9 cellular contexts compared by ENCODE assay signal in the genomic region with DNA sequence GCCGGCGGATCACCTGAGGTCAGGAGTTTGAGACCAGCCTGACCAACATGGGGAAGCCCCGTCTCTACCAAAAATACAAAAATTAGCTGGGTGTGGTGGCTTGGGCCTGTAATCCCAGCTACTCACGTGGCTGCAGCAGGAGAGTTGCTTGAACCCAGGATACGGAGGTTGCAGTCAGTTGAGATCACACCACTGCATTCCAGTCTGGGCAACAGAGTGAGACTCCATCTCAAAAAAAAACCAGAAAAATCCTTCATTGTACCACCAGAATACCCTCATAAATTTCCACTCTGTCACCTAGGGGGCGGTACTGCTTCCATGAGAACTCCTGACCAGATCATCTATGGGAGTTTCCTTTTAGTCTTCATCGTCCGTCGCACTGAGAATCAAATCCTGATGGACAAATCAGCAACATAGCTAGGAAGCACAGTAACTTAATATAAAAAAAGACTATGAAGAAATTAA.
DNase-seq lines count a peak whose midpoint lies in the region; ATAC-seq, FAIRE-seq and TF ChIP-seq lines count a peak whose summit lies in the region.
"Had no signal": no experiment of that assay in that cellular context is flagged by ENCODE, and none has a peak within 500 bp of the region (broad histone marks: within the 10 kb centered on the region; RNA-seq: fewer than 3 reads in every experiment).

No MANE protein-coding gene starts in this region.

- ATAC-seq in GM18517 (IDR thresholded peaks at IDR 0.05; ENCODE audit: unreplicated experiment) = no peak

- peak; percentile 68 for FAIRE-seq in GM18507 (lab: Jason Lieb, UNC)

- POLR2A ChIA-PET in A673 (lab: Charles Lee; ENCODE audit: low non-redundant PET) = interaction anchor here (0.6 to 1.1 kb wide), 5 partner anchors 11 to 751 kb away, joined by 3 to 4 read pairs (median 3); no protein-coding TSS in a partner anchor

- DNase-seq in A673 (ENCODE audit: low spot score) = peak; percentile 93
- no peak for DNase-seq in GM18507 (ENCODE audit: extremely low spot score, insufficient read length, low read depth)
- DNase-seq in Peyer's patch = no peak
- DNase-seq in dedifferentiated amniotic fluid mesenchymal stem cell (ENCODE audit: extremely low spot score) = peak; percentile 78
- DNase-seq in retinal pigment epithelial cell (ENCODE audit: low read depth) = no peak
- no peak for DNase-seq in T-helper 9 cell
- no peak for DNase-seq in ecto neural progenitor cell (ENCODE audit: low spot score)
- DNase-seq: left cardiac atrium had no signal

- intact Hi-C loops in A673 (cut with micrococcal nuclease; ENCODE audit: unreplicated experiment) = loop anchor here (5.0 kb wide), 2 partner anchors 48 to 78 kb away; no protein-coding TSS in a partner anchor

- H3K27ac ChIP-seq in A673 (ENCODE audit: low read depth, low read length, poor library complexity, severe bottlenecking) (peak overlapping the region; percentile 94), Peyer's patch (peak overlapping the region; percentile 8 to 75 (median 56))

- peak overlapping the region; percentile 61 for H3K4me3 ChIP-seq in A673 (ENCODE audit: low read depth, low read length, poor library complexity, severe bottlenecking)
- no peak overlapping the region for H3K4me3 ChIP-seq in Peyer's patch
- no peak overlapping the region for H3K4me3 ChIP-seq in retinal pigment epithelial cell (ENCODE audit: low read length)

- TF ChIP-seq CTCF in A673 (conservative IDR thresholded peaks at IDR 0.05; ENCODE audit: low read depth, low read length) (peak; percentile 76), Peyer's patch (IDR thresholded peaks at IDR 0.05) (peak in 4 of 6 experiments; percentile 20 to 43 (median 28)), retinal pigment epithelial cell (conservative IDR thresholded peaks at IDR 0.05; ENCODE audit: low read depth, low read length) (peak; percentile 59)

- no peaks in the 10 kb centered on the region for H3K27me3 ChIP-seq in A673 (replicated peaks; ENCODE audit: insufficient read depth, low read depth, low read length, poor library complexity)
- H3K27me3 ChIP-seq in Peyer's patch = no peaks in the 10 kb centered on the region

- H3K9me3 ChIP-seq in A673 (ENCODE audit: low read depth, low read length, poor library complexity, severe bottlenecking) = no peaks in the 10 kb centered on the region
- H3K9me3 ChIP-seq in Peyer's patch = no peaks in the 10 kb centered on the region

- H3K36me3 ChIP-seq in A673 (ENCODE audit: insufficient read depth, low read length, poor library complexity, severe bottlenecking) = peaks cover 39% of the 10 kb centered on the region
- H3K36me3 ChIP-seq in Peyer's patch = no peaks in the 10 kb centered on the region

- CTCF ChIA-PET in A673 (lab: Charles Lee) = interaction anchor here (0.5 to 1.9 kb wide), 7 partner anchors 11 to 63 kb away, joined by 3 to 14 read pairs (median 3); no protein-coding TSS in a partner anchor

- H3K4me1 ChIP-seq in A673 (ENCODE audit: insufficient read depth, low read length, poor library complexity, severe bottlenecking) = peaks cover 44% of the 10 kb centered on the region
- H3K4me1 ChIP-seq in Peyer's patch = peaks cover 0 to 43% (median 13%) of the 10 kb centered on the region in 4 donors

- BruUV-seq in A673 (replicated peaks; lab: Mats Ljungman, UMichigan) = no TSS peak

- TF ChIP-seq POLR2A in Peyer's patch (IDR thresholded peaks at IDR 0.05) = no peak

Comparison
In these comparisons a context has a peak if more than half of its experiments do, and no peak if none do; other contexts are left out.
1. DNase-seq: peak in A673 (single experiment) and dedifferentiated amniotic fluid mesenchymal stem cell (single experiment); none in GM18507 (single experiment), Peyer's patch (0 of 3), retinal pigment epithelial cell (single experiment), T-helper 9 cell (single experiment) and ecto neural progenitor cell (single experiment).
2. Peak in every context shown above with its lines, with median percentiles within 50 percentile points of each other: CTCF ChIP-seq.